ENCODE assay signal across 10 cellular contexts in the genomic region with DNA sequence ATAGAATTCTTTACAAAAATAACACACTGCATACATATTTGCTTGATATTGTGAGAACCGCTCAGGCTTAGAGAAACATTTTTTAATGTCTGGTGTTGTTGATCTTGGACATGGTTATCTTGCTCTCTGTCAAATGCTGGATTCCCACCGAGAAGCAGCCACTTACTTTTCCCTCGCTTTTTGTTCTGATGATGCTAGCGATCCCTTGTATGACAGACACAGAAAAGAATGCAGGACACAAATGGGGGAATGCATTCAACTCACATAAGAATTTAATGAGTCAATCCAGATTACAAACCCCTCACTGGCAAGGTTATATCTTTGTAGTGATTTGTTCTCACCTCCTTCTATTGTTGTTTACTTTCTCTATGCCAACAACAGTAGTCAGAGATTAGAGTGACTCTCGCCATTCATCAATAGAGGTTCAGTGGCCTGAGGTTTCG.
DNase-seq lines count a peak whose midpoint lies in the region; ATAC-seq, FAIRE-seq and TF ChIP-seq lines count a peak whose summit lies in the region.
"Had no signal": no experiment of that assay in that cellular context is flagged by ENCODE, and none has a peak within 500 bp of the region (broad histone marks: within the 10 kb centered on the region; RNA-seq: fewer than 3 reads in every experiment).

No MANE protein-coding gene starts in this region.

- H3K27me3 ChIP-seq in body of pancreas = peaks cover 0 to 6% of the 10 kb centered on the region in 2 donors
- H3K27me3 ChIP-seq in kidney epithelial cell (ENCODE audit: control insufficient read depth, insufficient read depth, low read length) = no peaks in the 10 kb centered on the region
- H3K27me3 ChIP-seq in H9 (ENCODE audit: insufficient read depth, low read length) = no peaks in the 10 kb centered on the region

- H2BK12ac ChIP-seq in H9 (ENCODE audit: insufficient read length, low read depth, low read length) = no peak overlapping the region

- TF ChIP-seq CTCF in A549 (IDR thresholded peaks at IDR 0.05) (no peak), body of pancreas (IDR thresholded peaks at IDR 0.05) (no peak), kidney epithelial cell (IDR thresholded peaks at IDR 0.05; ENCODE audit: insufficient read depth, low read length, poor library complexity, severe bottlenecking) (no peak), WTC11 (IDR thresholded peaks at IDR 0.05) (no peak), H9 (conservative IDR thresholded peaks at IDR 0.05) (no peak)

- no peak overlapping the region for H3K4me3 ChIP-seq in A549
- no peak overlapping the region for H3K4me3 ChIP-seq in body of pancreas
- no peak overlapping the region for H3K4me3 ChIP-seq in kidney epithelial cell (ENCODE audit: low read depth, low read length)

- H3K4me1 Mint-ChIP-seq in WTC11 (peaks cover 40% of the 10 kb centered on the region), H9 (peaks cover 43 to 50% of the 10 kb centered on the region in 2 experiments)
- no peaks in the 10 kb centered on the region for H3K4me1 Mint-ChIP-seq in activated T-helper 17 cell treated with anti-CD3 and anti-CD28 coated beads, Interleukin-2, amount 50 U/mL, for 72 hours

- H3K36me3 ChIP-seq in body of pancreas (replicated peaks in 1 of 2; ENCODE audit: insufficient read depth in 1 of 2, low read depth in 2 of 2) = no peaks in the 10 kb centered on the region
- no peaks in the 10 kb centered on the region for H3K36me3 ChIP-seq in kidney epithelial cell (ENCODE audit: control insufficient read depth, insufficient read depth, low read length)

- no peak overlapping the region for H4K8ac ChIP-seq in H9 (replicated peaks; ENCODE audit: insufficient read length, low read depth, low read length)

- H3K36me3 Mint-ChIP-seq in WTC11 (no peaks in the 10 kb centered on the region), H9 (ENCODE audit: insufficient read depth in 1 of 3, low read depth in 3 of 3) (no peaks in the 10 kb centered on the region)
- no peaks in the 10 kb centered on the region for H3K36me3 Mint-ChIP-seq in activated T-helper 17 cell treated with anti-CD3 and anti-CD28 coated beads, Interleukin-2, amount 50 U/mL, for 72 hours (ENCODE audit: low read depth)

- H4K91ac ChIP-seq in H9 (ENCODE audit: insufficient read length, low read depth, low read length) = no peak overlapping the region

- peak overlapping the region; percentile 18 to 27; a peak in 2 of 6 replicates for H3K27ac ChIP-seq in A549
- no peak overlapping the region for H3K27ac ChIP-seq in body of pancreas
- H3K27ac ChIP-seq in H9 (ENCODE audit: insufficient read length, low read depth, low read length) = no peak overlapping the region

- H2BK20ac ChIP-seq in H9 (ENCODE audit: low read depth, low read length, poor library complexity, severe bottlenecking) = no peak overlapping the region

- TF ChIP-seq EP300 in A549 (IDR thresholded peaks at IDR 0.05) = no peak

- H3K14ac ChIP-seq in H9 (ENCODE audit: insufficient read depth, low read length) = no peak overlapping the region

- H3K4ac ChIP-seq in H9 (ENCODE audit: low read depth, low read length) = no peak overlapping the region

- TF ChIP-seq POLR2A in A549 (IDR thresholded peaks at IDR 0.05; ENCODE audit: low read length) (no peak), body of pancreas (IDR thresholded peaks at IDR 0.05) (no peak)

- POLR2A ChIA-PET in A549 (lab: Yijun Ruan, JAX) = no interaction called here
- POLR2A ChIA-PET in WTC11 (lab: Charles Lee) = no interaction called here

- H3K9ac ChIP-seq in H9 (ENCODE audit: extremely low read depth, insufficient read length, low read length) = no peak overlapping the region

- no peak overlapping the region for H2AFZ ChIP-seq in H9 (ENCODE audit: low read length)

- H3K4me2 ChIP-seq in A549 (peak overlapping the region; percentile 62), H9 (ENCODE audit: insufficient read depth, insufficient read length, low read length) (no peak overlapping the region)

- H3K56ac ChIP-seq in H9 (ENCODE audit: insufficient read length, low read depth, low read length) = no peak overlapping the region

- no peak overlapping the region for H2AK5ac ChIP-seq in H9 (ENCODE audit: insufficient read length, low read length)

- peak; percentile 84 for FAIRE-seq in A549 (lab: Jason Lieb, UNC)

- H2BK5ac ChIP-seq in H9 (ENCODE audit: insufficient read length, low read length) = no peak overlapping the region

- H3K23ac ChIP-seq in H9 (ENCODE audit: insufficient read length, low read depth, low read length) = no peak overlapping the region

- peaks cover 45% of the 10 kb centered on the region for H3K4me1 ChIP-seq in A549
- H3K4me1 ChIP-seq in body of pancreas = no peaks in the 10 kb centered on the region
- peaks cover 2% of the 10 kb centered on the region; the same call in 1 of the 2 replicates for H3K4me1 ChIP-seq in H9 (ENCODE audit: insufficient read depth, low read length)

- H2BK120ac ChIP-seq in H9 (ENCODE audit: low read depth, low read length, poor library complexity, severe bottlenecking) = no peak overlapping the region

- H3K9me3 Mint-ChIP-seq in WTC11 (peaks cover 4% of the 10 kb centered on the region; the same call in 1 of the 2 replicates), H9 (no peaks in the 10 kb centered on the region; a peak in 1 of 5 replicates)
- H3K9me3 Mint-ChIP-seq in activated T-helper 17 cell treated with anti-CD3 and anti-CD28 coated beads, Interleukin-2, amount 50 U/mL, for 72 hours = no peaks in the 10 kb centered on the region

- H3K23me2 ChIP-seq in H9 (ENCODE audit: insufficient read length, low read depth, low read length, poor library complexity, severe bottlenecking) = no peaks in the 10 kb centered on the region

- H2BK15ac ChIP-seq in H9 (ENCODE audit: low read depth, low read length) = no peak overlapping the region

- H3K4me3 Mint-ChIP-seq in WTC11 (no peak overlapping the region), H9 (no peak overlapping the region)
- no peak overlapping the region for H3K4me3 Mint-ChIP-seq in activated T-helper 17 cell treated with anti-CD3 and anti-CD28 coated beads, Interleukin-2, amount 50 U/mL, for 72 hours

- 8% methylated on average over 6 of the region's 6 CpGs for WGBS in A549 (ENCODE audit: missing lambda C conversion rate)
- 26 to 29% methylated on average over 6 of the region's 6 CpGs for WGBS in body of pancreas, 2 donors
- no CpG with 5 or more reads among the region's 6 CpGs for WGBS in H9 (ENCODE audit: extremely low coverage, insufficient read length, low lambda C conversion rate)

- H3K27ac Mint-ChIP-seq in WTC11 (no peak overlapping the region), H9 (no peak overlapping the region)
- H3K27ac Mint-ChIP-seq in activated T-helper 17 cell treated with anti-CD3 and anti-CD28 coated beads, Interleukin-2, amount 50 U/mL, for 72 hours = no peak overlapping the region

- ATAC-seq in A549 (peak; percentile 49 to 77; a peak in 4 of 6 replicates), body of pancreas (peak; percentile 27), WTC11 (no peak), GM21423 (IDR thresholded peaks at IDR 0.05; ENCODE audit: unreplicated experiment) (no peak)
- no peak for ATAC-seq in activated T-helper 17 cell treated with anti-CD3 and anti-CD28 coated beads, Interleukin-2, amount 50 U/mL, for 72 hours (replicated peaks)

- no peak overlapping the region for H4K5ac ChIP-seq in H9 (ENCODE audit: insufficient read length, low read depth, low read length)

- CTCF ChIA-PET in A549 (lab: Yijun Ruan, JAX) = interaction anchor here (0.6 to 0.7 kb wide), 2 partner anchors 8 to 13 kb away, joined by 4 read pairs; no protein-coding TSS in a partner anchor
- CTCF ChIA-PET in WTC11 (lab: Charles Lee) = interaction anchor here (1.5 kb wide), 1 partner anchor 20 kb away, joined by 3 read pairs; no protein-coding TSS in a partner anchor

- TF ChIP-seq RAD21 in A549 (conservative IDR thresholded peaks at IDR 0.05 in 1 of 2, IDR thresholded peaks at IDR 0.05 in 1 of 2) = no peak

- intact Hi-C loops in body of pancreas (cut with DNase I) = no loop called here

- H3K9me3 ChIP-seq in A549 (no peaks in the 10 kb centered on the region), body of pancreas (no peaks in the 10 kb centered on the region), H9 (ENCODE audit: control insufficient read depth, low read depth, low read length) (no peaks in the 10 kb centered on the region)

- H3K27me3 Mint-ChIP-seq in WTC11 (ENCODE audit: low read depth) (0 out of 2 replicates have a peak, but pooled peaks cover 2% of the 10 kb centered on the region), H9 (ENCODE audit: low read depth) (peaks cover 3% of the 10 kb centered on the region)
- peaks cover 3% of the 10 kb centered on the region for H3K27me3 Mint-ChIP-seq in activated T-helper 17 cell treated with anti-CD3 and anti-CD28 coated beads, Interleukin-2, amount 50 U/mL, for 72 hours

- H3K79me1 ChIP-seq in H9 (ENCODE audit: insufficient read depth, low read depth, low read length, poor library complexity, severe bottlenecking) = no peaks in the 10 kb centered on the region

- H3K18ac ChIP-seq in H9 (ENCODE audit: insufficient read length, low read depth, low read length) = no peak overlapping the region

- H3K79me2 ChIP-seq in H9 (ENCODE audit: insufficient read depth, low read length) = no peaks in the 10 kb centered on the region

- H3T11ph ChIP-seq in H9 (ENCODE audit: low read length) = no peak overlapping the region

- H4K20me1 ChIP-seq in H9 (ENCODE audit: control insufficient read depth, insufficient read depth, insufficient read length) = no peaks in the 10 kb centered on the region

- peak; percentile 70 to 77 for DNase-seq in A549 (ENCODE audit: low read depth in 1 of 2, low spot score in 1 of 2)
- DNase-seq in HK-2 (ENCODE audit: unreplicated experiment) = peak; percentile 55
- no peak for DNase-seq in body of pancreas
- peak; percentile 86 for DNase-seq in kidney epithelial cell (ENCODE audit: low read depth)
- no peak for DNase-seq in WTC11 (ENCODE audit: low spot score)
- DNase-seq in H9 = no peak
- DNase-seq: C1 segment of cervical spinal cord, NCI-H2227 treated with DMSO at 0.1 percent for 48 hours had no signal

TF ChIP-seq in A549, 52 proteins besides CTCF, POLR2A, EP300 and RAD21 (continues in another document):
- no peak for TF ChIP-seq HDAC2 (IDR thresholded peaks at IDR 0.05)
- peak; percentile 42; the same call in 1 of the 2 replicates for TF ChIP-seq JUNB (IDR thresholded peaks at IDR 0.05)
- peak in 1 of 2 experiments; percentile 49; a peak in 1 of 4 replicates for TF ChIP-seq CEBPB (IDR thresholded peaks at IDR 0.05)
- no peak for TF ChIP-seq BHLHE40 (IDR thresholded peaks at IDR 0.05; ENCODE audit: low read depth, low read length)
- TF ChIP-seq HOXB13 (CRISPR knock-in tag; IDR thresholded peaks at IDR 0.05; ENCODE audit: low read depth) = no peak
- TF ChIP-seq TP53 (CRISPR knock-in tag; IDR thresholded peaks at IDR 0.05) = no peak

TF ChIP-seq in WTC11, 78 proteins besides CTCF, POLR2A, EP300 and RAD21 (continues in another document):
- TF ChIP-seq TP53 (CRISPR knock-in tag; IDR thresholded peaks at IDR 0.05) = no peak
- TF ChIP-seq, protein P1, sequence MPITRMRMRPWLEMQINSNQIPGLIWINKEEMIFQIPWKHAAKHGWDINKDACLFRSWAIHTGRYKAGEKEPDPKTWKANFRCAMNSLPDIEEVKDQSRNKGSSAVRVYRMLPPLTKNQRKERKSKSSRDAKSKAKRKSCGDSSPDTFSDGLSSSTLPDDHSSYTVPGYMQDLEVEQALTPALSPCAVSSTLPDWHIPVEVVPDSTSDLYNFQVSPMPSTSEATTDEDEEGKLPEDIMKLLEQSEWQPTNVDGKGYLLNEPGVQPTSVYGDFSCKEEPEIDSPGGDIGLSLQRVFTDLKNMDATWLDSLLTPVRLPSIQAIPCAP (CRISPR knock-in tag; IDR thresholded peaks at IDR 0.05) = no peak

Comparison
In these comparisons a context has a peak if more than half of its experiments do, and no peak if none do; other contexts are left out.
1. ATAC-seq: peak in A549 (2 of 2) and body of pancreas (single experiment); none in WTC11 (single experiment), GM21423 (single experiment) and activated T-helper 17 cell treated with anti-CD3 and anti-CD28 coated beads, Interleukin-2, amount 50 U/mL, for 72 hours (single experiment).
2. DNase-seq: peak in A549 (2 of 2), HK-2 (single experiment) and kidney epithelial cell (single experiment); none in body of pancreas (0 of 4), WTC11 (single experiment) and H9 (single experiment).
3. H3K27ac ChIP-seq: peak in A549 (2 of 2); none in body of pancreas (0 of 4) and H9 (single experiment).